ENCODE assay signal across 1 cellular context in genomic region chr3:134331811-134332199, GRCh38.
TF ChIP-seq lines count a peak whose summit lies in the region.

No MANE protein-coding gene starts in this region.

TF ChIP-seq in SK-N-SH, 30 proteins besides CTCF, POLR2A, EP300 and RAD21 (continued from another document):
- TF ChIP-seq ZBTB33 (IDR thresholded peaks at IDR 0.05; ENCODE audit: borderline replicate concordance, low read depth) (no peak), MXI1 (IDR thresholded peaks at IDR 0.05; ENCODE audit: low read depth, low read length) (no peak), RFX5 (IDR thresholded peaks at IDR 0.05; ENCODE audit: low read length) (no peak), NFIC (IDR thresholded peaks at IDR 0.05; ENCODE audit: borderline replicate concordance) (no peak), JUND (IDR thresholded peaks at IDR 0.05) (no peak), ELF1 (IDR thresholded peaks at IDR 0.05) (no peak)
